8 cellular contexts compared by ENCODE assay signal in the genomic region with DNA sequence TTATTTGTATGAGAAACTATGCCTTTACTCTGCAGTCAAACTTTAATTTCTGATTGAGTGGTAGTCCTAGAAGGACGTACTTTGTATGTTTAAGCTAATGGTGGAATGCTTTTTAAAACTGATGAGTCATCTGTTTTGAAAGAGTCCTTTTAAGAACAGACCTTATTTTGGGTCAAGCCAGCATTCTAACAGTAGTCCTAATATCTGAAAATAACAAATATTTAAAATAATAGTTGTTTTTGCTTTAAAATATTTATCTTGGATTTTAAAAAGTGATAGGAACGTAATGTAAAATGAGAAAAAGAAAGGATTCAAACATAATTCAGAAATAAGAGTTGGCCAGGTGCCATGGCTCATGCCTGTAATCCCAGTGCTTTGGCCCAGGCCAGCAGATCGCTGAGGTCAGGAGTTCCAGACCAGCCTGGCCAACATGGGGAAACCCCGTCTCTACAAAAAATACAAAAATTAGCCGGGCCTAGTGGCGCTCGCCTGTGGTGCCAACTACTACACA. TPM values are rescaled to one million over a fixed set of nuclear protein-coding genes. Genes with fewer than 3 reads are reported as not detected.
DNase-seq lines count a peak whose midpoint lies in the region; ATAC-seq and TF ChIP-seq lines count a peak whose summit lies in the region.

No MANE protein-coding gene starts in this region.

- H3K36me3 ChIP-seq in stomach, result peaks cover 0 to 5% (median 0%) of the 10 kb centered on the region in 4 donors

- no peak for ATAC-seq in HG03039 (IDR thresholded peaks at IDR 0.05; ENCODE audit: unreplicated experiment)

- POLR2A ChIA-PET in activated CD4-positive, alpha-beta memory T cell treated with anti-CD3 and anti-CD28 coated beads, Interleukin-2, amount 10 ng/mL, durations not matched to agents 7 days and 5 days (lab: Charles Lee), result interaction anchor here (4.1 kb wide), 1 partner anchor 256 kb away, joined by 79 read pairs; a partner anchor contains a TSS

- no peaks in the 10 kb centered on the region for H3K9me3 Mint-ChIP-seq in activated CD4-positive, alpha-beta memory T cell treated with anti-CD3 and anti-CD28 coated beads, Interleukin-2, amount 10 ng/mL, durations not matched to agents 7 days and 5 days

- peaks cover 7 to 43% (median 32%) of the 10 kb centered on the region in 4 donors for H3K4me1 ChIP-seq in stomach

- intact Hi-C loops in stomach (cut with DNase I; ENCODE audit: low total_unique reads), result no loop called here

- DNase-seq in AG20443 (ENCODE audit: low spot score) (peak; percentile 24), HS-27A (ENCODE audit: low read depth) (peak; percentile 30), hepatic stellate cell (ENCODE audit: low spot score) (peak; percentile 61), stomach (no peak), NCI-H345 (lab: John Stamatoyannopoulos, UW) (no peak), HPDE6-E6E7 (ENCODE audit: extremely low spot score) (no peak)
- DNase-seq in activated CD4-positive, alpha-beta memory T cell treated with anti-CD3 and anti-CD28 coated beads, Interleukin-2, amount 10 ng/mL, durations not matched to agents 7 days and 5 days, result no peak

- H3K9me3 ChIP-seq in stomach, result no peaks in the 10 kb centered on the region

- no peak for TF ChIP-seq EP300 in stomach (IDR thresholded peaks at IDR 0.05)

- peaks cover 34% of the 10 kb centered on the region for H3K4me1 Mint-ChIP-seq in activated CD4-positive, alpha-beta memory T cell treated with anti-CD3 and anti-CD28 coated beads, Interleukin-2, amount 10 ng/mL, durations not matched to agents 7 days and 5 days

- H3K27ac ChIP-seq in stomach, result peak overlapping the region in 4 of 5 donors; percentile 89 to 96 (median 92)

- H3K4me3 Mint-ChIP-seq in activated CD4-positive, alpha-beta memory T cell treated with anti-CD3 and anti-CD28 coated beads, Interleukin-2, amount 10 ng/mL, durations not matched to agents 7 days and 5 days, result peak overlapping the region; percentile 9

- no peaks in the 10 kb centered on the region for H3K27me3 ChIP-seq in stomach

- H3K36me3 Mint-ChIP-seq in activated CD4-positive, alpha-beta memory T cell treated with anti-CD3 and anti-CD28 coated beads, Interleukin-2, amount 10 ng/mL, durations not matched to agents 7 days and 5 days (ENCODE audit: low read depth), result peaks cover 18% of the 10 kb centered on the region

- no peak overlapping the region for H3K27ac Mint-ChIP-seq in activated CD4-positive, alpha-beta memory T cell treated with anti-CD3 and anti-CD28 coated beads, Interleukin-2, amount 10 ng/mL, durations not matched to agents 7 days and 5 days

- 46 to 69% (median 53%) methylated on average over 7 of the region's 7 CpGs for WGBS in stomach, 5 donors

- peaks cover 29% of the 10 kb centered on the region for H3K27me3 Mint-ChIP-seq in activated CD4-positive, alpha-beta memory T cell treated with anti-CD3 and anti-CD28 coated beads, Interleukin-2, amount 10 ng/mL, durations not matched to agents 7 days and 5 days

- H3K4me3 ChIP-seq in stomach, result peak overlapping the region in 2 of 4 donors; percentile 65 to 94

- CTCF ChIA-PET in activated CD4-positive, alpha-beta memory T cell treated with anti-CD3 and anti-CD28 coated beads, Interleukin-2, amount 10 ng/mL, durations not matched to agents 7 days and 5 days (lab: Charles Lee), result interaction anchor here (0.8 to 5.2 kb wide), 3 partner anchors 67 to 246 kb away, joined by 3 to 37 read pairs (median 5); a partner anchor contains a TSS

- TF ChIP-seq CTCF in stomach (IDR thresholded peaks at IDR 0.05), result no peak

- no peak for TF ChIP-seq POLR2A in stomach (IDR thresholded peaks at IDR 0.05)

RNA-seq across cellular contexts. Expression of a gene that starts 1.3 kb away (rescaled TPM):
- total RNA-seq in activated CD4-positive, alpha-beta memory T cell treated with anti-CD3 and anti-CD28 coated beads, Interleukin-2, amount 10 ng/mL, durations not matched to agents 7 days and 5 days, result 10 to 100 TPM; 23.2 to 24.8 TPM
- 10 to 100 TPM; 12.8 to 40.4 (median 17.4) TPM for total RNA-seq in stomach
- 1 to 10 TPM; 4.6 to 5.3 (median 5.3) TPM for polyA plus RNA-seq in stomach

Comparison
In these comparisons a context has a peak if more than half of its experiments do, and no peak if none do; other contexts are left out.
1. DNase-seq: peak in AG20443 (single experiment), HS-27A (single experiment) and hepatic stellate cell (single experiment); none in activated CD4-positive, alpha-beta memory T cell treated with anti-CD3 and anti-CD28 coated beads, Interleukin-2, amount 10 ng/mL, durations not matched to agents 7 days and 5 days (single experiment), stomach (single experiment), NCI-H345 (single experiment) and HPDE6-E6E7 (single experiment).